ENCODE assay signal across 18 cellular contexts in the genomic region with DNA sequence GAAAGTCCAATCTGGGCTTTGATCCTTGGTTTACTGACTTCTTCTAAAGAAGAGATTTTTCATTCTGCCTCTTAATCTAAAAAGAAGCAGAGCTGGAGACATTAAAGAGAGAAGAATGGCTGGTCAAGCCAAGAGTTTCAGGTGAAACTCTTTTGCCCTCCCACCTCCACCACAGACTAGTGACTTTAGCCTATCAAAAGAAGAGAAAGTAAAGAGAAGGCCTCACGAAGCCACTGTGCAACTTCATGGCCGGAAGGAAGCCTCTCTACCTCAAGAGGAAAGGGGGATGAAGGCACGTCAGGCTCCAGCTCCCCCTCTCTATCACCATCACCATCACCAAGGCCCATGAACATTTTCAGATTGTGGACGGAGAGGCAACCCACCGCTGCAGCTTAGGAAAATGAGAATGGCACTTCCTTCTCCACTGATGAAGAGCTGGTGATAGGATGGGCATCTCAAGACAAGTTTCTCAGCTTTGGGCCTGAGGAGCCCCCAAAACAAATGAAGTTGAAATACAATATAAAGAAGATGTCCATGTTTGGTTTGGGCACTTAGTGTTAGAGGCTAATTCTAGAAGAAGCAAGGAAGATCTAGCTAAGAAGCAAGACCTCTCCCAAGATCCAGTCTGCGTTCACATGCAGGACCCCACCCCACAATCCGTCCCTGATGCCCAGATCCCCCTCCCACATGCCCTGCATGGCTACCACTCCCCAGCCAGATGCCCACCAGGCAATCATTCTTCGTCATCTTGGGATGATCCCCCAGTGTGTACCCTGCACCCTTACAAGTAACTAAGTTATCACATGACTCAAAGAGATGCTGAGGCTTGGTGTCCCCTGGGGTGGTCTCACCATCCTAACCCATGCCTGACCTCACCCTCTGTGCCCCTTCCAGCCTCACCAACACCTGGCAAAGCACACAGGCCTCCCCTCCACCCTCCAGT. TPM values are rescaled to one million over a fixed set of nuclear protein-coding genes. Genes with fewer than 3 reads are reported as not detected.
DNase-seq lines count a peak whose midpoint lies in the region; ATAC-seq lines count a peak whose summit lies in the region.
"Had no signal": no experiment of that assay in that cellular context is flagged by ENCODE, and none has a peak within 500 bp of the region (broad histone marks: within the 10 kb centered on the region; RNA-seq: fewer than 3 reads in every experiment).

No MANE protein-coding gene starts in this region.

- intact Hi-C loops in aorta (cut with DNase I), result no loop called here

- H3K27ac Mint-ChIP-seq in activated CD8-positive, alpha-beta memory T cell treated with anti-CD3 and anti-CD28 coated beads, Interleukin-2, amount 10 ng/mL, durations not matched to agents 7 days and 5 days, result no peak overlapping the region
- H3K27ac Mint-ChIP-seq in stimulated activated naive CD8-positive, alpha-beta T cell treated with anti-CD3 and anti-CD28 coated beads, Interleukin-15, amount 100 ng/mL, for 72 hours, result peak overlapping the region in 1 of 2 donors; percentile 3

- no peak for ATAC-seq in activated CD8-positive, alpha-beta memory T cell treated with anti-CD3 and anti-CD28 coated beads, Interleukin-2, amount 10 ng/mL, durations not matched to agents 7 days and 5 days
- ATAC-seq in stimulated activated naive CD8-positive, alpha-beta T cell treated with anti-CD3 and anti-CD28 coated beads, Interleukin-15, amount 100 ng/mL, for 72 hours, result peak; percentile 5
- no peak for ATAC-seq in stimulated activated naive CD8-positive, alpha-beta T cell treated with anti-CD3 and anti-CD28 coated beads, Interleukin-15, Interleukin-2, amounts not matched to agents 100 U/mL and 50 U/mL, for 24 hours
- ATAC-seq in aorta (ENCODE audit: low FRiP score), result no peak
- no peak for ATAC-seq in esophagus mucosa
- ATAC-seq: A549 had no signal

- no peaks in the 10 kb centered on the region for H3K9me3 Mint-ChIP-seq in activated CD8-positive, alpha-beta memory T cell treated with anti-CD3 and anti-CD28 coated beads, Interleukin-2, amount 10 ng/mL, durations not matched to agents 7 days and 5 days (ENCODE audit: low read depth)
- H3K9me3 Mint-ChIP-seq in stimulated activated naive CD8-positive, alpha-beta T cell treated with anti-CD3 and anti-CD28 coated beads, Interleukin-15, amount 100 ng/mL, for 72 hours, result no peaks in the 10 kb centered on the region
- H3K9me3 Mint-ChIP-seq: CD4-positive, CD25-positive, alpha-beta regulatory T cell; H9 had no signal

- no peak overlapping the region for H3K4me3 Mint-ChIP-seq in activated CD8-positive, alpha-beta memory T cell treated with anti-CD3 and anti-CD28 coated beads, Interleukin-2, amount 10 ng/mL, durations not matched to agents 7 days and 5 days
- no peak overlapping the region for H3K4me3 Mint-ChIP-seq in stimulated activated naive CD8-positive, alpha-beta T cell treated with anti-CD3 and anti-CD28 coated beads, Interleukin-15, amount 100 ng/mL, for 72 hours
- H3K4me3 Mint-ChIP-seq: CD4-positive, CD25-positive, alpha-beta regulatory T cell; H9 had no signal

- CTCF ChIA-PET in activated CD8-positive, alpha-beta memory T cell treated with anti-CD3 and anti-CD28 coated beads, Interleukin-2, amount 10 ng/mL, durations not matched to agents 7 days and 5 days (lab: Charles Lee), result interaction anchor here (0.5 to 0.9 kb wide), 2 partner anchors 23 to 174 kb away, joined by 3 read pairs; no protein-coding TSS in a partner anchor

- H3K4me1 ChIP-seq in aorta (ENCODE audit: control insufficient read depth in 1 of 2, insufficient read depth in 2 of 2, low read length in 2 of 2), result no peaks in the 10 kb centered on the region
- H3K4me1 ChIP-seq: A549 had no signal

- no peaks in the 10 kb centered on the region for H3K4me1 Mint-ChIP-seq in activated CD8-positive, alpha-beta memory T cell treated with anti-CD3 and anti-CD28 coated beads, Interleukin-2, amount 10 ng/mL, durations not matched to agents 7 days and 5 days
- no peaks in the 10 kb centered on the region for H3K4me1 Mint-ChIP-seq in stimulated activated naive CD8-positive, alpha-beta T cell treated with anti-CD3 and anti-CD28 coated beads, Interleukin-15, amount 100 ng/mL, for 72 hours

- DNase-seq in activated CD8-positive, alpha-beta memory T cell treated with anti-CD3 and anti-CD28 coated beads, Interleukin-2, amount 50 U/mL, for 48 hours, result peak; percentile 33
- no peak for DNase-seq in activated CD8-positive, alpha-beta memory T cell treated with anti-CD3 and anti-CD28 coated beads, Interleukin-2, amount 10 ng/mL, durations not matched to agents 7 days and 5 days
- DNase-seq in stimulated activated naive CD8-positive, alpha-beta T cell treated with anti-CD3 and anti-CD28 coated beads, Interleukin-15, amount 100 ng/mL, for 72 hours, result no peak
- no peak for DNase-seq in stimulated activated naive CD8-positive, alpha-beta T cell treated with anti-CD3 and anti-CD28 coated beads, Interleukin-15, Interleukin-2, amounts not matched to agents 100 U/mL and 50 U/mL, for 24 hours
- DNase-seq in mesenteric fat pad (ENCODE audit: low spot score) (peak; percentile 57), aorta (peak; percentile 4 to 31), T-helper 2 cell (no peak)
- DNase-seq: CD4-positive, CD25-positive, alpha-beta regulatory T cell; DMS79 treated with DMSO at 0.1 percent for 48 hours; H9; MG63; NCI-H1105 treated with DMSO at 0.1 percent for 48 hours; NCI-H187; NCI-H446; NCI-H748 treated with DMSO at 0.1 percent for 48 hours had no signal

- no peaks in the 10 kb centered on the region for H3K9me3 ChIP-seq in aorta (ENCODE audit: control insufficient read depth, low read length)
- H3K9me3 ChIP-seq: A549, MG63 had no signal

- H3K27ac ChIP-seq in aorta (ENCODE audit: low read depth in 1 of 2, low read length in 2 of 2), result no peak overlapping the region
- H3K27ac ChIP-seq: A549, KMS-11 had no signal

- peaks cover 5% of the 10 kb centered on the region for H3K36me3 Mint-ChIP-seq in activated CD8-positive, alpha-beta memory T cell treated with anti-CD3 and anti-CD28 coated beads, Interleukin-2, amount 10 ng/mL, durations not matched to agents 7 days and 5 days

- H3K4me3 ChIP-seq in aorta (ENCODE audit: low read length in 2 of 2), result no peak overlapping the region
- H3K4me3 ChIP-seq: A549, MG63 had no signal

- 88% methylated on average over 8 of the region's 8 CpGs for WGBS in aorta, 2 donors

- H3K36me3 ChIP-seq in aorta (ENCODE audit: control insufficient read depth in 1 of 2, insufficient read depth in 2 of 2, low read length in 1 of 2), result peaks cover 0 to 6% of the 10 kb centered on the region in 2 donors
- H3K36me3 ChIP-seq: MG63 had no signal

- H3K27me3 Mint-ChIP-seq in activated CD8-positive, alpha-beta memory T cell treated with anti-CD3 and anti-CD28 coated beads, Interleukin-2, amount 10 ng/mL, durations not matched to agents 7 days and 5 days, result no peaks in the 10 kb centered on the region
- H3K27me3 Mint-ChIP-seq in stimulated activated naive CD8-positive, alpha-beta T cell treated with anti-CD3 and anti-CD28 coated beads, Interleukin-15, amount 100 ng/mL, for 72 hours, result no peaks in the 10 kb centered on the region
- H3K27me3 Mint-ChIP-seq: CD4-positive, CD25-positive, alpha-beta regulatory T cell had no signal

- H3K27me3 ChIP-seq in aorta (ENCODE audit: control insufficient read depth in 1 of 2, insufficient read depth in 2 of 2, low read length in 1 of 2), result no peaks in the 10 kb centered on the region
- H3K27me3 ChIP-seq: MG63 had no signal

RNA-seq across cellular contexts. Expression of gene IGSF9B, which starts 52.6 kb away (rescaled TPM):
- 10 to 100 TPM; 19.6 to 34.5 TPM for total RNA-seq in activated CD8-positive, alpha-beta memory T cell treated with anti-CD3 and anti-CD28 coated beads, Interleukin-2, amount 10 ng/mL, durations not matched to agents 7 days and 5 days
- total RNA-seq in mesenteric fat pad (3.0 TPM), aorta (10 to 100 TPM; 59.7 to 93.9 TPM), esophagus mucosa (1.5 TPM)
- polyA plus RNA-seq in aorta, result 10 to 100 TPM in 1 of 2 donors, 1 to 10 TPM in 1; 6.5 to 29.7 TPM

RNA-seq across cellular contexts. Expression of gene SPATA19, which starts 58.8 kb away (rescaled TPM):
- total RNA-seq in activated CD8-positive, alpha-beta memory T cell treated with anti-CD3 and anti-CD28 coated beads, Interleukin-2, amount 10 ng/mL, durations not matched to agents 7 days and 5 days, result not detected
- total RNA-seq in mesenteric fat pad (not detected), aorta (not detected), esophagus mucosa (not detected)
- polyA plus RNA-seq in aorta, result not detected
- total RNA-seq: CD4-positive, CD25-positive, alpha-beta regulatory T cell; H9 had no signal
- polyA plus RNA-seq: A549; CD4-positive, CD25-positive, alpha-beta regulatory T cell had no signal

Comparison
In these comparisons a context has a peak if more than half of its experiments do, and no peak if none do; other contexts are left out.
1. DNase-seq: peak in activated CD8-positive, alpha-beta memory T cell treated with anti-CD3 and anti-CD28 coated beads, Interleukin-2, amount 50 U/mL, for 48 hours (single experiment), mesenteric fat pad (single experiment) and aorta (2 of 2); none in activated CD8-positive, alpha-beta memory T cell treated with anti-CD3 and anti-CD28 coated beads, Interleukin-2, amount 10 ng/mL, durations not matched to agents 7 days and 5 days (single experiment), stimulated activated naive CD8-positive, alpha-beta T cell treated with anti-CD3 and anti-CD28 coated beads, Interleukin-15, amount 100 ng/mL, for 72 hours (0 of 2), stimulated activated naive CD8-positive, alpha-beta T cell treated with anti-CD3 and anti-CD28 coated beads, Interleukin-15, Interleukin-2, amounts not matched to agents 100 U/mL and 50 U/mL, for 24 hours (single experiment) and T-helper 2 cell (0 of 5).